ENCODE assay signal across 9 cellular contexts in the genomic region with DNA sequence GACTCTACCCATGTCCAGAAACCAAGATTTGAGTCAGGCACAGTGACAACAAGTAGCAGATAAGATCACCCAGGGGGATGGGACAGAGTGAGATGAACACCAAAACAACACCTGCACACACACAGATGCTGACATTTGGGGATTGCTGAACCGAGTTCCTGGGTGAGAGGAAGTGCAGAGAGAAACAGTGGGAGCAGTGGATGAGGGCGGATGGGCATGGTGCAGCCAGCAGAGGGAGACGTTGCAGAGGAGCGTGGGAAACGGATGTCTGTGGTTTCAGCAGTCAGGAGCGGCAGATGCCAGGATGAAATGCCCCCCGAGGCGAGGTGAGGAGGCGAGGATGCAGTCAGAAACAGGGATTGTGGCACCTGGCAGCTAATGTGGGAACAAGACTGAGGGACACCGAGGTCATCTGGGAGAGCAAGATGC.
DNase-seq lines count a peak whose midpoint lies in the region; ATAC-seq and TF ChIP-seq lines count a peak whose summit lies in the region.
"Had no signal": no experiment of that assay in that cellular context is flagged by ENCODE, and none has a peak within 500 bp of the region (broad histone marks: within the 10 kb centered on the region; RNA-seq: fewer than 3 reads in every experiment).

No MANE protein-coding gene starts in this region.

- no peak overlapping the region for H3K27ac ChIP-seq in heart right ventricle

- intact Hi-C loops in heart right ventricle (cut with DNase I) (no loop called here), cardiac septum (cut with DNase I) (no loop called here)

- peaks cover 7% of the 10 kb centered on the region for H3K9me3 Mint-ChIP-seq in type B pancreatic cell

- H3K4me1 ChIP-seq in heart right ventricle, result no peaks in the 10 kb centered on the region

- no peaks in the 10 kb centered on the region for H3K27me3 ChIP-seq in heart right ventricle

- no peak overlapping the region for H3K4me3 ChIP-seq in heart right ventricle

- peak in 6 of 9 donors; percentile 14 to 38 (median 25) for TF ChIP-seq CTCF in heart right ventricle (IDR thresholded peaks at IDR 0.05)
- TF ChIP-seq CTCF in type B pancreatic cell (conservative IDR thresholded peaks at IDR 0.05), result peak; percentile 46

- H3K27me3 Mint-ChIP-seq in type B pancreatic cell, result no peaks in the 10 kb centered on the region

- H3K9me3 ChIP-seq in heart right ventricle, result no peaks in the 10 kb centered on the region

- peaks cover 0 to 8% (median 0%) of the 10 kb centered on the region in 9 donors for H3K36me3 ChIP-seq in heart right ventricle

- H3K4me3 Mint-ChIP-seq in type B pancreatic cell, result no peak overlapping the region

- no peak for TF ChIP-seq POLR2A in GM18505 (IDR thresholded peaks at IDR 0.05; ENCODE audit: borderline replicate concordance, extremely low read depth, insufficient read depth, insufficient read length)

- H3K36me3 Mint-ChIP-seq in type B pancreatic cell, result peaks cover 56% of the 10 kb centered on the region

- H3K27ac Mint-ChIP-seq in type B pancreatic cell, result peak overlapping the region; percentile 29

- ATAC-seq in heart right ventricle, result no peak
- no peak for ATAC-seq in activated CD4-positive, CD25-positive, alpha-beta regulatory T cell treated with anti-CD3 and anti-CD28 coated beads, Interleukin-2, amount 50 U/mL, for 24 hours
- ATAC-seq in GM18505 (IDR thresholded peaks at IDR 0.05; ENCODE audit: unreplicated experiment), result no peak

- WGBS in heart right ventricle, 2 donors, result 58% methylated on average over 10 of the region's 10 CpGs

- peak in 1 of 2 donors; percentile 13 for DNase-seq in heart right ventricle
- DNase-seq in cardiac septum (ENCODE audit: low spot score), result no peak
- peak; percentile 0 for DNase-seq in NCI-H1048 (lab: John Stamatoyannopoulos, UW)
- peak; percentile 49 for DNase-seq in dermis blood vessel endothelial cell
- DNase-seq in type B pancreatic cell (ENCODE audit: extremely low spot score, unreplicated experiment), result no peak
- DNase-seq in NCI-H1436 treated with DMSO at 0.1 percent for 48 hours (lab: John Stamatoyannopoulos, UW), result no peak
- DNase-seq: GDM1 had no signal

- H3K4me1 Mint-ChIP-seq in type B pancreatic cell (ENCODE audit: unreplicated experiment), result peaks cover 9% of the 10 kb centered on the region

Comparison
In these comparisons a context has a peak if more than half of its experiments do, and no peak if none do; other contexts are left out.
1. DNase-seq: peak in NCI-H1048 (single experiment) and dermis blood vessel endothelial cell (single experiment); none in cardiac septum (single experiment), type B pancreatic cell (single experiment) and NCI-H1436 treated with DMSO at 0.1 percent for 48 hours (single experiment).